Comparison of ENCODE assay signal across 1 cellular context in genomic region chr4:126750723-126751122, GRCh38.
TF ChIP-seq lines count a peak whose summit lies in the region.

No MANE protein-coding gene starts in this region.

TF ChIP-seq in K562, 482 proteins besides CTCF, POLR2A, EP300 and RAD21 (continued from another document):
- TF ChIP-seq ATF6 (CRISPR knock-in tag; IDR thresholded peaks at IDR 0.05) (no peak), BACH1 (tag; IDR thresholded peaks at IDR 0.05) (0 out of 2 replicates have a peak, but pooled peaks have one; percentile 36), SIRT6 (IDR thresholded peaks at IDR 0.05; ENCODE audit: low read depth, low read length) (no peak), DPF2 (IDR thresholded peaks at IDR 0.05) (0 out of 2 replicates have a peak, but pooled peaks have one; percentile 22), ZNF324 (CRISPR knock-in tag; IDR thresholded peaks at IDR 0.05) (no peak), BRF1 (IDR thresholded peaks at IDR 0.05; ENCODE audit: borderline replicate concordance, extremely low read depth, insufficient read length) (no peak), ZC3H8 (IDR thresholded peaks at IDR 0.05) (no peak), ZBTB49 (CRISPR knock-in tag; IDR thresholded peaks at IDR 0.05; ENCODE audit: borderline replicate concordance) (no peak), ZNF699 (CRISPR knock-in tag; IDR thresholded peaks at IDR 0.05; ENCODE audit: insufficient replicate concordance) (no peak), HNRNPH1 (optimal IDR thresholded peaks at IDR 0.05; ENCODE audit: low read depth, low read length) (no peak), CXXC5 (CRISPR knock-in tag; IDR thresholded peaks at IDR 0.05) (0 out of 2 replicates have a peak, but pooled peaks have one; percentile 17), MED1 (CRISPR knock-in tag; IDR thresholded peaks at IDR 0.05; ENCODE audit: borderline replicate concordance) (no peak), BRD4 (IDR thresholded peaks at IDR 0.05) (no peak), WHSC1 (IDR thresholded peaks at IDR 0.05; ENCODE audit: low read length) (no peak), KAT8 (IDR thresholded peaks at IDR 0.05; ENCODE audit: low read depth) (no peak), ZBED1 (IDR thresholded peaks at IDR 0.05) (no peak), ZBTB43 (CRISPR knock-in tag; IDR thresholded peaks at IDR 0.05) (no peak), TEAD2 (tag; IDR thresholded peaks at IDR 0.05) (no peak), ZNF592 (IDR thresholded peaks at IDR 0.05) (peak; percentile 92), FOXO4 (CRISPR knock-in tag; IDR thresholded peaks at IDR 0.05) (no peak), RCOR1 (IDR thresholded peaks at IDR 0.05; ENCODE audit: borderline replicate concordance in 1 of 2, low read depth in 2 of 2, low read length in 2 of 2) (0 out of 4 replicates have a peak, but pooled peaks of 1 of the 2 experiments have one; percentile 5), KHSRP (IDR thresholded peaks at IDR 0.05) (no peak), MTA2 (IDR thresholded peaks at IDR 0.05; ENCODE audit: low read depth) (no peak), CBFA2T3 (IDR thresholded peaks at IDR 0.05) (peak; percentile 36; the same call in 1 of the 2 replicates), ZNF436 (CRISPR knock-in tag; IDR thresholded peaks at IDR 0.05) (no peak), CCAR2 (IDR thresholded peaks at IDR 0.05; ENCODE audit: low read depth, low read length) (no peak), HDAC2 (IDR thresholded peaks at IDR 0.05) (no peak), E2F6 (IDR thresholded peaks at IDR 0.05; ENCODE audit: borderline replicate concordance in 1 of 2, extremely low read depth in 1 of 2, insufficient read depth in 1 of 2, insufficient read length in 1 of 2, low read depth in 1 of 2, low read length in 1 of 2, poor library complexity in 1 of 2, severe bottlenecking in 1 of 2) (no peak), CHD1 (IDR thresholded peaks at IDR 0.05; ENCODE audit: low read length) (no peak), ZNF644 (tag; IDR thresholded peaks at IDR 0.05; ENCODE audit: low read depth) (0 out of 2 replicates have a peak, but pooled peaks have one; percentile 64), ZBTB34 (CRISPR knock-in tag; IDR thresholded peaks at IDR 0.05) (no peak), CBFA2T2 (conservative IDR thresholded peaks at IDR 0.05) (no peak), TEAD4 (IDR thresholded peaks at IDR 0.05; ENCODE audit: low read length) (peak; percentile 34; the same call in 1 of the 2 replicates), TEAD4 (CRISPR knock-in tag; IDR thresholded peaks at IDR 0.05; ENCODE audit: borderline replicate concordance) (no peak)
